ENCODE assay signal across 8 cellular contexts in genomic region chr6:30821862-30822784, GRCh38.
DNase-seq lines count a peak whose midpoint lies in the region; ATAC-seq and TF ChIP-seq lines count a peak whose summit lies in the region.

No MANE protein-coding gene starts in this region.

- no peak overlapping the region for H3K4me2 ChIP-seq in OCI-LY1 (ENCODE audit: low read length)

- no peak overlapping the region for H3K4me3 Mint-ChIP-seq in activated naive CD4-positive, alpha-beta T cell treated with anti-CD3 and anti-CD28 coated beads for 36 hours
- H3K4me3 Mint-ChIP-seq in effector memory CD8-positive, alpha-beta T cell = no peak overlapping the region
- H3K4me3 Mint-ChIP-seq in natural killer cell = no peak overlapping the region

- H3K4me1 Mint-ChIP-seq in activated naive CD4-positive, alpha-beta T cell treated with anti-CD3 and anti-CD28 coated beads for 36 hours (ENCODE audit: low read depth) = peaks cover 79% of the 10 kb centered on the region
- peaks cover 8 to 21% of the 10 kb centered on the region in 2 donors for H3K4me1 Mint-ChIP-seq in effector memory CD8-positive, alpha-beta T cell (ENCODE audit: low read depth in 2 of 2)
- peaks cover 2 to 23% of the 10 kb centered on the region in 2 donors for H3K4me1 Mint-ChIP-seq in natural killer cell

- H3K36me3 ChIP-seq in OCI-LY1 (ENCODE audit: insufficient read depth, low read length) = no peaks in the 10 kb centered on the region

- no peak overlapping the region for H2AFZ ChIP-seq in OCI-LY1 (ENCODE audit: low read length)

- H3K36me3 Mint-ChIP-seq in activated naive CD4-positive, alpha-beta T cell treated with anti-CD3 and anti-CD28 coated beads for 36 hours (ENCODE audit: low read depth) = peaks cover 6% of the 10 kb centered on the region
- H3K36me3 Mint-ChIP-seq in activated naive CD4-positive, alpha-beta T cell treated with anti-CD3 and anti-CD28 coated beads, Interleukin-2, amount 50 U/mL, for 72 hours = peaks cover 13 to 22% of the 10 kb centered on the region in 2 donors
- H3K36me3 Mint-ChIP-seq in effector memory CD8-positive, alpha-beta T cell (ENCODE audit: insufficient read depth) = peaks cover 16% of the 10 kb centered on the region
- H3K36me3 Mint-ChIP-seq in natural killer cell = no peaks in the 10 kb centered on the region

- no peak overlapping the region for H3K27ac ChIP-seq in OCI-LY1 (ENCODE audit: low read depth, low read length, poor library complexity, severe bottlenecking)

- intact Hi-C loops in activated naive CD4-positive, alpha-beta T cell treated with anti-CD3 and anti-CD28 coated beads for 36 hours (cut with micrococcal nuclease) = no loop called here
- intact Hi-C loops in natural killer cell (cut with micrococcal nuclease) = loop anchor here (1.0 kb wide), 1 partner anchor 55 kb away; no protein-coding TSS in a partner anchor

- TF ChIP-seq CTCF in OCI-LY1 (IDR thresholded peaks at IDR 0.05; ENCODE audit: low read length) = peak; percentile 59
- TF ChIP-seq CTCF in natural killer cell (IDR thresholded peaks at IDR 0.05) = peak; percentile 60

- H3K79me2 ChIP-seq in OCI-LY1 (ENCODE audit: insufficient read depth, low read length) = no peaks in the 10 kb centered on the region

- peaks cover 3% of the 10 kb centered on the region; the same call in 1 of the 2 replicates for H3K27me3 ChIP-seq in OCI-LY1 (ENCODE audit: insufficient read depth, low read length)

- no peak overlapping the region for H3K9ac ChIP-seq in OCI-LY1 (ENCODE audit: low read length)

- no peaks in the 10 kb centered on the region for H4K20me1 ChIP-seq in OCI-LY1 (ENCODE audit: insufficient read depth, low read length)

- H3K27ac Mint-ChIP-seq in activated naive CD4-positive, alpha-beta T cell treated with anti-CD3 and anti-CD28 coated beads for 36 hours = peak overlapping the region; percentile 4
- peak overlapping the region in 1 of 2 donors; percentile 56 for H3K27ac Mint-ChIP-seq in activated naive CD4-positive, alpha-beta T cell treated with anti-CD3 and anti-CD28 coated beads, Interleukin-2, amount 50 U/mL, for 72 hours
- H3K27ac Mint-ChIP-seq in effector memory CD8-positive, alpha-beta T cell = peak overlapping the region in 1 of 2 donors; percentile 45
- no peak overlapping the region for H3K27ac Mint-ChIP-seq in natural killer cell

- H3K4me3 ChIP-seq in OCI-LY1 (ENCODE audit: low read depth, low read length, poor library complexity, severe bottlenecking) = no peak overlapping the region

- no peaks in the 10 kb centered on the region for H3K9me3 ChIP-seq in OCI-LY1 (ENCODE audit: low read length)

- no peaks in the 10 kb centered on the region for H3K9me3 Mint-ChIP-seq in activated naive CD4-positive, alpha-beta T cell treated with anti-CD3 and anti-CD28 coated beads for 36 hours
- peaks cover 8 to 9% of the 10 kb centered on the region in 2 donors for H3K9me3 Mint-ChIP-seq in activated naive CD4-positive, alpha-beta T cell treated with anti-CD3 and anti-CD28 coated beads, Interleukin-2, amount 50 U/mL, for 72 hours
- H3K9me3 Mint-ChIP-seq in effector memory CD8-positive, alpha-beta T cell = no peaks in the 10 kb centered on the region
- H3K9me3 Mint-ChIP-seq in natural killer cell = no peaks in the 10 kb centered on the region

- CTCF ChIA-PET in activated naive CD4-positive, alpha-beta T cell treated with anti-CD3 and anti-CD28 coated beads for 36 hours (lab: Charles Lee) = interaction anchor here (0.6 to 5.1 kb wide), 29 partner anchors 7 to 766 kb away, joined by 3 to 28 read pairs (median 4); partner anchors contain the start of genes DDR1, DHX16, FLOT1 and VARS2

- no peak for ATAC-seq in activated naive CD4-positive, alpha-beta T cell treated with anti-CD3 and anti-CD28 coated beads, Interleukin-2, amount 50 U/mL, for 72 hours
- peak; percentile 41 for ATAC-seq in effector memory CD8-positive, alpha-beta T cell (replicated peaks)
- ATAC-seq in natural killer cell = no peak
- no peak for ATAC-seq in GM21737 (IDR thresholded peaks at IDR 0.05; ENCODE audit: unreplicated experiment)
- ATAC-seq in HG02840 (IDR thresholded peaks at IDR 0.05; ENCODE audit: low FRiP score, unreplicated experiment) = no peak

- no peak for DNase-seq in activated naive CD4-positive, alpha-beta T cell treated with anti-CD3 and anti-CD28 coated beads for 36 hours
- DNase-seq in activated naive CD4-positive, alpha-beta T cell treated with anti-CD3 and anti-CD28 coated beads, Interleukin-2, amount 50 U/mL, for 72 hours (ENCODE audit: low spot score in 2 of 2) = no peak
- peak in 2 of 3 experiments; percentile 17 to 24 for DNase-seq in effector memory CD8-positive, alpha-beta T cell
- DNase-seq in natural killer cell (no peak), HPDE6-E6E7 (ENCODE audit: extremely low spot score) (no peak)

- no peaks in the 10 kb centered on the region for H3K4me1 ChIP-seq in OCI-LY1 (ENCODE audit: insufficient read depth, low read length, severe bottlenecking)

- H3K9me2 ChIP-seq in OCI-LY1 (ENCODE audit: low read depth, low read length) = no peaks in the 10 kb centered on the region

- no peaks in the 10 kb centered on the region for H3F3A ChIP-seq in OCI-LY1 (ENCODE audit: insufficient read depth, low read length)

- no peaks in the 10 kb centered on the region for H3K27me3 Mint-ChIP-seq in activated naive CD4-positive, alpha-beta T cell treated with anti-CD3 and anti-CD28 coated beads for 36 hours (ENCODE audit: low read depth)
- H3K27me3 Mint-ChIP-seq in effector memory CD8-positive, alpha-beta T cell = peaks cover 0 to 16% of the 10 kb centered on the region in 2 donors
- peaks cover 0 to 11% of the 10 kb centered on the region in 2 donors for H3K27me3 Mint-ChIP-seq in natural killer cell (ENCODE audit: low read depth in 2 of 2)

Comparison
In these comparisons a context has a peak if more than half of its experiments do, and no peak if none do; other contexts are left out.
1. DNase-seq: peak in effector memory CD8-positive, alpha-beta T cell (2 of 3); none in activated naive CD4-positive, alpha-beta T cell treated with anti-CD3 and anti-CD28 coated beads for 36 hours (single experiment), activated naive CD4-positive, alpha-beta T cell treated with anti-CD3 and anti-CD28 coated beads, Interleukin-2, amount 50 U/mL, for 72 hours (0 of 2), natural killer cell (single experiment) and HPDE6-E6E7 (single experiment).